9 cellular contexts compared by ENCODE assay signal in genomic region chr9:14030350-14030823, GRCh38.
DNase-seq lines count a peak whose midpoint lies in the region; ATAC-seq and TF ChIP-seq lines count a peak whose summit lies in the region.
"Had no signal": no experiment of that assay in that cellular context is flagged by ENCODE, and none has a peak within 500 bp of the region (broad histone marks: within the 10 kb centered on the region; RNA-seq: fewer than 3 reads in every experiment).

No MANE protein-coding gene starts in this region.

- ATAC-seq in omental fat pad (ENCODE audit: low FRiP score) (peak; percentile 52), HG03196 (IDR thresholded peaks at IDR 0.05; ENCODE audit: unreplicated experiment) (no peak)
- no peak for ATAC-seq in natural killer cell treated with Interleukin-12 subunit alpha and Interleukin-12 subunit beta and Interleukin-15 and Interleukin-18, amount 100 ng/mL, for 72 hours

- H3K4me1 ChIP-seq in endodermal cell (ENCODE audit: control insufficient read depth, insufficient read depth, low read length): peaks cover 3% of the 10 kb centered on the region

- H3K27ac ChIP-seq in C4-2B: 0 out of 2 replicates have a peak overlapping the region, but pooled peaks have one; percentile 15
- peak overlapping the region; percentile 1 for H3K27ac ChIP-seq in endodermal cell (ENCODE audit: low read depth, low read length)

- no peaks in the 10 kb centered on the region for H3K9me3 Mint-ChIP-seq in endodermal cell
- H3K9me3 Mint-ChIP-seq in natural killer cell treated with Interleukin-12 subunit alpha and Interleukin-12 subunit beta and Interleukin-15 and Interleukin-18, amount 100 ng/mL, for 72 hours: peaks cover 14% of the 10 kb centered on the region

- DNase-seq in NCI-H2171 (lab: John Stamatoyannopoulos, UW) (peak; percentile 43), endodermal cell (no peak), omental fat pad (ENCODE audit: low spot score) (no peak), SW480 (ENCODE audit: low spot score) (no peak), pons (ENCODE audit: low spot score) (no peak)
- DNase-seq in natural killer cell treated with Interleukin-12 subunit alpha and Interleukin-12 subunit beta and Interleukin-15 and Interleukin-18, amount 100 ng/mL, for 72 hours (ENCODE audit: low spot score): no peak
- DNase-seq: T-helper 2 cell had no signal

- no peaks in the 10 kb centered on the region for H3K9me3 ChIP-seq in endodermal cell (ENCODE audit: control insufficient read depth, low read length)

- no peaks in the 10 kb centered on the region for H3K36me3 ChIP-seq in endodermal cell (ENCODE audit: control insufficient read depth, insufficient read depth, low read length)

- no peaks in the 10 kb centered on the region for H3K36me3 Mint-ChIP-seq in endodermal cell (ENCODE audit: low read depth)
- H3K36me3 Mint-ChIP-seq in natural killer cell treated with Interleukin-12 subunit alpha and Interleukin-12 subunit beta and Interleukin-15 and Interleukin-18, amount 100 ng/mL, for 72 hours: no peaks in the 10 kb centered on the region

- no peak overlapping the region for H3K9ac ChIP-seq in endodermal cell (ENCODE audit: extremely low read depth, low read length, poor library complexity, severe bottlenecking)

- no peaks in the 10 kb centered on the region for H3K27me3 Mint-ChIP-seq in endodermal cell (ENCODE audit: insufficient read depth)
- no peaks in the 10 kb centered on the region for H3K27me3 Mint-ChIP-seq in natural killer cell treated with Interleukin-12 subunit alpha and Interleukin-12 subunit beta and Interleukin-15 and Interleukin-18, amount 100 ng/mL, for 72 hours

- H3K4me3 ChIP-seq in endodermal cell (ENCODE audit: low read length): no peak overlapping the region

- WGBS in endodermal cell (ENCODE audit: insufficient coverage in 1 of 2, insufficient read length in 1 of 2), 2 experiments: 92 to 100% methylated on average over 3 to 6 of the region's 6 CpGs

- no peaks in the 10 kb centered on the region for H3K27me3 ChIP-seq in endodermal cell (ENCODE audit: control insufficient read depth, insufficient read depth, low read length, poor library complexity, severe bottlenecking)

- no peak overlapping the region for H3K4me3 Mint-ChIP-seq in endodermal cell
- no peak overlapping the region for H3K4me3 Mint-ChIP-seq in natural killer cell treated with Interleukin-12 subunit alpha and Interleukin-12 subunit beta and Interleukin-15 and Interleukin-18, amount 100 ng/mL, for 72 hours

- peaks cover 20% of the 10 kb centered on the region for H3K4me1 Mint-ChIP-seq in endodermal cell
- H3K4me1 Mint-ChIP-seq in natural killer cell treated with Interleukin-12 subunit alpha and Interleukin-12 subunit beta and Interleukin-15 and Interleukin-18, amount 100 ng/mL, for 72 hours (ENCODE audit: low read depth in 2 of 2): no peaks in the 10 kb centered on the region

- H3K27ac Mint-ChIP-seq in endodermal cell: no peak overlapping the region
- H3K27ac Mint-ChIP-seq in natural killer cell treated with Interleukin-12 subunit alpha and Interleukin-12 subunit beta and Interleukin-15 and Interleukin-18, amount 100 ng/mL, for 72 hours: no peak overlapping the region

- TF ChIP-seq CTCF in C4-2B (conservative IDR thresholded peaks at IDR 0.05) (no peak), endodermal cell (conservative IDR thresholded peaks at IDR 0.05) (no peak), omental fat pad (IDR thresholded peaks at IDR 0.05) (no peak)
